In the genomic region with DNA sequence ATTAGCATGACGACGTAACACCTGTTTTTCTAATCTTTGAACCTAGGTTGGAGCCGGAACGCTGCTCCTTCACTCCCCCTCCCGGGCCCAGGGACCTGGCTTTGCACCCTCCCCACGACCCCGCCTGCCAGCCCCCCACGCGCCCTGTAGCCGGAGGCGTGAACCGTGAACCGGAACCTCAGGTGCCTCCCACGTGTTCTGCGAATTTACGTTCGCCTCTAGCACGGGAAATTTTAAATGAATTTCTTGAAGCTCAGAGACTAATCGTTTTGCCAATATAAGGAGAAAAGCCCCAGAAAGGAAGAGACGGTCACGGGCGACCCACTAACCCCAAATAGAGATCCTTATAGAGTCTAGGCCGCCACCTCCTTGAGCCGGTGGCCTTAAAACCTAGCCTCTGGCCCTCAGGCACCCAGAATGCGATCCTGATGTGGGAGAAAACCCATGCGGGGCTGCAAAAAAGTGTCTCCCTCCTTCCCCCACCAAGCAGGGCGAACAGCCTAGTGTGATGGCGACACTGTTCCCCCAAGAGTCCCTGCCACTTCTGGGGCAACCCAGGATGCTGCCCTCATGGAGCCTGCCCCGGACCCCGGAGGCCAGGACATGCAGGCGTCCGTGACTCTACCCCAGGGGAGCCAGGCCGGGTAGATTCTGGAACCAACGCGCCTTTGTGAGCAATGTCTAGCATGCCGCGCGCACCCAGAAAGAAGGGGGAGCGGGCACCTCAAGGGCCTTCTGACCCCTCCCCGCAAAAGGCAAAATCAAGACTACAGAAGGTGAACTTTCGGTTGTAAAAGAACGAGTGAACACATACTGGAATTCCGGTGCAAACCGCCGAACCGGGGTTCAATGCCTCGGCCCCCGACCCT, we compare ENCODE assay signal across 2 cellular contexts.
A peak's percentile ranks its signal among the peaks of the same experiment; 100 is the strongest.
TF ChIP-seq lines count a peak whose summit lies in the region.

No MANE protein-coding gene starts in this region.

TF ChIP-seq in HepG2, 621 proteins besides CTCF, POLR2A, EP300 and RAD21:
- TF ChIP-seq, protein P1, sequence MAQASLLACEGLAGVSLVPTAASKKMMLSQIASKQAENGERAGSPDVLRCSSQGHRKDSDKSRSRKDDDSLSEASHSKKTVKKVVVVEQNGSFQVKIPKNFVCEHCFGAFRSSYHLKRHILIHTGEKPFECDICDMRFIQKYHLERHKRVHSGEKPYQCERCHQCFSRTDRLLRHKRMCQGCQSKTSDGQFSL (CRISPR knock-in tag; IDR thresholded peaks at IDR 0.05): no peak
- TF ChIP-seq ZBTB3 (CRISPR knock-in tag; IDR thresholded peaks at IDR 0.05; ENCODE audit: borderline replicate concordance, low read depth) (no peak), YEATS4 (CRISPR knock-in tag; IDR thresholded peaks at IDR 0.05; ENCODE audit: borderline replicate concordance) (no peak), ZNF546 (CRISPR knock-in tag; conservative IDR thresholded peaks at IDR 0.05) (no peak)
- TF ChIP-seq, protein P2, sequence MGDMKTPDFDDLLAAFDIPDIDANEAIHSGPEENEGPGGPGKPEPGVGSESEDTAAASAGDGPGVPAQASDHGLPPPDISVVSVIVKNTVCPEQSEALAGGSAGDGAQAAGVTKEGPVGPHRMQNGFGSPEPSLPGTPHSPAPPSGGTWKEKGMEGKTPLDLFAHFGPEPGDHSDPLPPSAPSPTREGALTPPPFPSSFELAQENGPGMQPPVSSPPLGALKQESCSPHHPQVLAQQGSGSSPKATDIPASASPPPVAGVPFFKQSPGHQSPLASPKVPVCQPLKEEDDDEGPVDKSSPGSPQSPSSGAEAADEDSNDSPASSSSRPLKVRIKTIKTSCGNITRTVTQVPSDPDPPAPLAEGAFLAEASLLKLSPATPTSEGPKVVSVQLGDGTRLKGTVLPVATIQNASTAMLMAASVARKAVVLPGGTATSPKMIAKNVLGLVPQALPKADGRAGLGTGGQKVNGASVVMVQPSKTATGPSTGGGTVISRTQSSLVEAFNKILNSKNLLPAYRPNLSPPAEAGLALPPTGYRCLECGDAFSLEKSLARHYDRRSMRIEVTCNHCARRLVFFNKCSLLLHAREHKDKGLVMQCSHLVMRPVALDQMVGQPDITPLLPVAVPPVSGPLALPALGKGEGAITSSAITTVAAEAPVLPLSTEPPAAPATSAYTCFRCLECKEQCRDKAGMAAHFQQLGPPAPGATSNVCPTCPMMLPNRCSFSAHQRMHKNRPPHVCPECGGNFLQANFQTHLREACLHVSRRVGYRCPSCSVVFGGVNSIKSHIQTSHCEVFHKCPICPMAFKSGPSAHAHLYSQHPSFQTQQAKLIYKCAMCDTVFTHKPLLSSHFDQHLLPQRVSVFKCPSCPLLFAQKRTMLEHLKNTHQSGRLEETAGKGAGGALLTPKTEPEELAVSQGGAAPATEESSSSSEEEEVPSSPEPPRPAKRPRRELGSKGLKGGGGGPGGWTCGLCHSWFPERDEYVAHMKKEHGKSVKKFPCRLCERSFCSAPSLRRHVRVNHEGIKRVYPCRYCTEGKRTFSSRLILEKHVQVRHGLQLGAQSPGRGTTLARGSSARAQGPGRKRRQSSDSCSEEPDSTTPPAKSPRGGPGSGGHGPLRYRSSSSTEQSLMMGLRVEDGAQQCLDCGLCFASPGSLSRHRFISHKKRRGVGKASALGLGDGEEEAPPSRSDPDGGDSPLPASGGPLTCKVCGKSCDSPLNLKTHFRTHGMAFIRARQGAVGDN (CRISPR knock-in tag; IDR thresholded peaks at IDR 0.05): peak; percentile 14; the same call in 1 of the 2 replicates
- TF ChIP-seq, protein P3, sequence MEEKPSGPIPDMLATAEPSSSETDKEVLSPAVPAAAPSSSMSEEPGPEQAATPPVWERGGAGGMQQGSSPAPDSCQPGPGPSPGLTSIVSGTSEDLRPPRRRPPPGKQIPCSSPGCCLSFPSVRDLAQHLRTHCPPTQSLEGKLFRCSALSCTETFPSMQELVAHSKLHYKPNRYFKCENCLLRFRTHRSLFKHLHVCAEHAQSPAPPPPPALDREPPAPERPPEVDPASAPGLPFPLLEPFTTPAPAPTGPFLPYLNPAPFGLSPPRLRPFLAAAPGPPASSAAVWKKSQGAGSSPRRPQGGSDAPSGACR (CRISPR knock-in tag; IDR thresholded peaks at IDR 0.05): no peak

TF ChIP-seq in endothelial cell of umbilical vein, 7 proteins besides CTCF, POLR2A, EP300 and RAD21:
- peak; percentile 78 for TF ChIP-seq EZH2 (IDR thresholded peaks at IDR 0.05; ENCODE audit: borderline replicate concordance, low read depth, low read length, severe bottlenecking)
- TF ChIP-seq JUN (IDR thresholded peaks at IDR 0.05; ENCODE audit: borderline replicate concordance, insufficient read depth, insufficient read length, low read depth): no peak
- no peak for TF ChIP-seq GATA2 (IDR thresholded peaks at IDR 0.05; ENCODE audit: insufficient read depth, insufficient read length, low read depth, low read length)
- no peak for TF ChIP-seq POLR2AphosphoS5 (IDR thresholded peaks at IDR 0.05; ENCODE audit: insufficient read depth, low read depth, low read length)
